Comparison of ENCODE assay signal across 8 cellular contexts in genomic region chr11:6315811-6316425, GRCh38. TPM values are rescaled to one million over a fixed set of nuclear protein-coding genes. Genes with fewer than 3 reads are reported as not detected.
DNase-seq lines count a peak whose midpoint lies in the region; ATAC-seq and TF ChIP-seq lines count a peak whose summit lies in the region.

No MANE protein-coding gene starts in this region.

- H3K4me3 ChIP-seq in DOHH2 (ENCODE audit: low read length), result no peak overlapping the region

- intact Hi-C loops in left ventricle myocardium superior (cut with micrococcal nuclease) (loop anchor here (10.0 kb wide), 1 partner anchor 81 kb away; the partner anchor contains the start of genes CNGA4 and FHIP1B), sciatic nerve (cut with DNase I) (loop anchor here (5.0 kb wide), 1 partner anchor 36 kb away; no protein-coding TSS in a partner anchor)

- no peak overlapping the region for H3K4me2 ChIP-seq in DOHH2 (ENCODE audit: low read length)

- no peaks in the 10 kb centered on the region for H3K79me2 ChIP-seq in DOHH2 (ENCODE audit: control insufficient read depth, low read length)

- DNase-seq in NCI-H82 (lab: John Stamatoyannopoulos, UW), result peak; percentile 71
- DNase-seq in activated naive CD8-positive, alpha-beta T cell treated with anti-CD3 and anti-CD28 coated beads for 36 hours, result peak; percentile 30
- DNase-seq in left ventricle myocardium superior, result peak; percentile 71
- DNase-seq in sciatic nerve (ENCODE audit: low spot score), result peak; percentile 75
- no peak for DNase-seq in mesenteric fat pad (ENCODE audit: low spot score)

- H3K36me3 Mint-ChIP-seq in activated naive CD8-positive, alpha-beta T cell treated with anti-CD3 and anti-CD28 coated beads for 36 hours, result peaks cover 7% of the 10 kb centered on the region

- TF ChIP-seq CTCF in DOHH2 (IDR thresholded peaks at IDR 0.05; ENCODE audit: low read depth, low read length, poor library complexity, severe bottlenecking), result peak; percentile 82

- no peaks in the 10 kb centered on the region for H3K9me3 Mint-ChIP-seq in activated naive CD8-positive, alpha-beta T cell treated with anti-CD3 and anti-CD28 coated beads for 36 hours

- no peaks in the 10 kb centered on the region for H3K4me1 ChIP-seq in DOHH2 (ENCODE audit: control insufficient read depth, low read length)

- no peaks in the 10 kb centered on the region for H3K9me3 ChIP-seq in DOHH2 (ENCODE audit: control insufficient read depth, insufficient read depth, low read length)

- no peaks in the 10 kb centered on the region for H4K20me1 ChIP-seq in DOHH2 (ENCODE audit: control insufficient read depth, insufficient read depth, low read depth, low read length)

- H3K4me3 Mint-ChIP-seq in activated naive CD8-positive, alpha-beta T cell treated with anti-CD3 and anti-CD28 coated beads for 36 hours, result no peak overlapping the region

- H3K27ac ChIP-seq in DOHH2 (ENCODE audit: low read depth, low read length), result no peak overlapping the region

- no peaks in the 10 kb centered on the region for H3K9me2 ChIP-seq in DOHH2 (replicated peaks; ENCODE audit: control insufficient read depth, low read length)

- peaks cover 25% of the 10 kb centered on the region for H3K27me3 ChIP-seq in DOHH2 (ENCODE audit: control insufficient read depth, low read length)

- ATAC-seq in GM19372 (IDR thresholded peaks at IDR 0.05; ENCODE audit: low read depth, unreplicated experiment) (peak; percentile 58), HG03342 (IDR thresholded peaks at IDR 0.05; ENCODE audit: unreplicated experiment) (peak; percentile 74), left ventricle myocardium superior (no peak), sciatic nerve (peak; percentile 39)

- peaks cover 16% of the 10 kb centered on the region for H3K4me1 Mint-ChIP-seq in activated naive CD8-positive, alpha-beta T cell treated with anti-CD3 and anti-CD28 coated beads for 36 hours

- H3K27ac Mint-ChIP-seq in activated naive CD8-positive, alpha-beta T cell treated with anti-CD3 and anti-CD28 coated beads for 36 hours, result no peak overlapping the region

- H3F3A ChIP-seq in DOHH2 (ENCODE audit: control insufficient read depth, insufficient read depth), result no peaks in the 10 kb centered on the region

- no peaks in the 10 kb centered on the region for H3K36me3 ChIP-seq in DOHH2 (ENCODE audit: control insufficient read depth, low read length)

- peaks cover 77% of the 10 kb centered on the region for H3K27me3 Mint-ChIP-seq in activated naive CD8-positive, alpha-beta T cell treated with anti-CD3 and anti-CD28 coated beads for 36 hours

RNA-seq across cellular contexts. Expression of gene CAVIN3, which starts 4.4 kb away (rescaled TPM):
- 10 to 100 TPM; 26.3 to 30.0 TPM for total RNA-seq in activated naive CD8-positive, alpha-beta T cell treated with anti-CD3 and anti-CD28 coated beads for 36 hours
- total RNA-seq in left ventricle myocardium superior (31.1 TPM), sciatic nerve (145 TPM), mesenteric fat pad (56.0 TPM)

RNA-seq across cellular contexts. Expression of gene CCKBR, which starts 56.3 kb away (rescaled TPM):
- total RNA-seq in activated naive CD8-positive, alpha-beta T cell treated with anti-CD3 and anti-CD28 coated beads for 36 hours, result under 1 TPM; 0.16 to 0.43 TPM
- total RNA-seq in left ventricle myocardium superior, result not detected
- total RNA-seq in sciatic nerve, result 1.1 TPM
- total RNA-seq in mesenteric fat pad, result not detected
